ENCODE assay signal across 10 cellular contexts in the genomic region with DNA sequence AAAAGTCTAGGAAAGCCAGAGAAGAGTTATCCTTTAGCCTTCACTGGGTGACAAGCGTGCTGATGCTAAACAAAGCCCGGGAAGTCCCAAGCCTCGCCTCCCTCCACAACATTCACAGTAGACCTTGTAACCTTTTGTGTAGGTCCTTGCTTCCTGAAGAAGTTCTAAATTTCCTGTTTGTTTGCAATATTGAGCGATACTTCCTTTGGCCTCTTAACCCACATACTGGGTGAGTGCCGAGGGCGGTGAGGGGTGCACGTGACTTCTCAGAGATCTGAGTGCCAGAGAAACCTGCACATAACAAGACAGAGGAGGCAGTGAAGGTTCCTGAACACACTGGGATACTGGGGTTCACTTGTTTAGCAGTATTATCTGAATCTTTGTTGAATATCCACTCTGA.
DNase-seq lines count a peak whose midpoint lies in the region; ATAC-seq, FAIRE-seq and TF ChIP-seq lines count a peak whose summit lies in the region.
"Had no signal": no experiment of that assay in that cellular context is flagged by ENCODE, and none has a peak within 500 bp of the region (broad histone marks: within the 10 kb centered on the region; RNA-seq: fewer than 3 reads in every experiment).

No MANE protein-coding gene starts in this region.

- peaks cover 28 to 37% of the 10 kb centered on the region in 2 donors for H3K4me1 Mint-ChIP-seq in effector memory CD8-positive, alpha-beta T cell (ENCODE audit: low read depth in 2 of 2)

- no peak for TF ChIP-seq POLR2A in GM12892 (IDR thresholded peaks at IDR 0.05; ENCODE audit: low read depth, low read length)

- peak overlapping the region; percentile 89 to 96 for H3K27ac Mint-ChIP-seq in effector memory CD8-positive, alpha-beta T cell

- no peaks in the 10 kb centered on the region for H3K9me3 Mint-ChIP-seq in effector memory CD8-positive, alpha-beta T cell

- H3K36me3 Mint-ChIP-seq in effector memory CD8-positive, alpha-beta T cell (ENCODE audit: insufficient read depth) = peaks cover 24% of the 10 kb centered on the region

- ATAC-seq in effector memory CD8-positive, alpha-beta T cell (replicated peaks) = peak; percentile 98
- no peak for ATAC-seq in GM21423 (IDR thresholded peaks at IDR 0.05; ENCODE audit: unreplicated experiment)
- no peak for ATAC-seq in GM21737 (IDR thresholded peaks at IDR 0.05; ENCODE audit: unreplicated experiment)
- ATAC-seq in HG02642 (IDR thresholded peaks at IDR 0.05; ENCODE audit: poor library complexity, unreplicated experiment) = no peak

- peak overlapping the region; percentile 74 to 89 for H3K4me3 Mint-ChIP-seq in effector memory CD8-positive, alpha-beta T cell

- FAIRE-seq in GM12892 (lab: Jason Lieb, UNC) = peak; percentile 40
- FAIRE-seq: islet of Langerhans had no signal

- no peak for DNase-seq in GM12892 (ENCODE audit: insufficient read length)
- DNase-seq in activated CD4-positive, alpha-beta T cell treated with anti-CD3 and anti-CD28 coated beads, Interleukin-2, amount 50 U/mL, for 4 hours = peak; percentile 24 to 25
- peak; percentile 47 to 55 (median 51) for DNase-seq in effector memory CD8-positive, alpha-beta T cell
- peak; percentile 13 for DNase-seq in stimulated activated CD4-positive, alpha-beta T cell treated with anti-CD3 and anti-CD28 coated beads, Interleukin-1b, Interleukin-23, amount 100 ng/mL, for 48 hours
- DNase-seq in NCI-H69 (lab: John Stamatoyannopoulos, UW) = no peak
- DNase-seq: NCI-H774 had no signal

- H3K27me3 Mint-ChIP-seq in effector memory CD8-positive, alpha-beta T cell = no peaks in the 10 kb centered on the region

Comparison
In these comparisons a context has a peak if more than half of its experiments do, and no peak if none do; other contexts are left out.
1. DNase-seq: peak in activated CD4-positive, alpha-beta T cell treated with anti-CD3 and anti-CD28 coated beads, Interleukin-2, amount 50 U/mL, for 4 hours (2 of 2), effector memory CD8-positive, alpha-beta T cell (3 of 3) and stimulated activated CD4-positive, alpha-beta T cell treated with anti-CD3 and anti-CD28 coated beads, Interleukin-1b, Interleukin-23, amount 100 ng/mL, for 48 hours (single experiment); none in GM12892 (single experiment) and NCI-H69 (single experiment).